In genomic region chr5:111681414-111681790, GRCh38 we compare ENCODE assay signal across 11 cellular contexts.
A peak's percentile ranks its signal among the peaks of the same experiment; 100 is the strongest.
DNase-seq lines count a peak whose midpoint lies in the region; ATAC-seq and TF ChIP-seq lines count a peak whose summit lies in the region.
"Had no signal": no experiment of that assay in that cellular context is flagged by ENCODE, and none has a peak within 500 bp of the region (broad histone marks: within the 10 kb centered on the region; RNA-seq: fewer than 3 reads in every experiment).

No MANE protein-coding gene starts in this region.

- H3K27me3 ChIP-seq in SK-N-SH (ENCODE audit: insufficient read depth) (no peaks in the 10 kb centered on the region), transverse colon (no peaks in the 10 kb centered on the region)
- H3K27me3 ChIP-seq: tibial nerve had no signal

- peaks cover 3% of the 10 kb centered on the region for H3K36me3 Mint-ChIP-seq in mesothelial cell of epicardium

- no peak for TF ChIP-seq POLR2A in transverse colon (IDR thresholded peaks at IDR 0.05)

- TF ChIP-seq EP300 in SK-N-SH (IDR thresholded peaks at IDR 0.05; ENCODE audit: borderline replicate concordance in 1 of 2, low read depth in 1 of 2, low read length in 1 of 2) (no peak), transverse colon (IDR thresholded peaks at IDR 0.05; ENCODE audit: low read depth) (no peak)

- H3K9me2 ChIP-seq in SK-N-SH = no peaks in the 10 kb centered on the region

- H4K20me1 ChIP-seq in SK-N-SH (ENCODE audit: insufficient read depth) = no peaks in the 10 kb centered on the region

- no peaks in the 10 kb centered on the region for H3K79me2 ChIP-seq in SK-N-SH (ENCODE audit: insufficient read depth)

- DNase-seq in SK-N-SH (no peak), choroid plexus epithelial cell (ENCODE audit: low read depth) (peak; percentile 33), mesothelial cell of epicardium (ENCODE audit: low spot score in 2 of 2, unreplicated experiment in 2 of 2) (peak in 1 of 2 experiments; percentile 40), transverse colon (no peak), mucosa of gallbladder (ENCODE audit: low spot score) (no peak), GOT3 (lab: John Stamatoyannopoulos, UW) (no peak)
- DNase-seq: activated CD4-positive, alpha-beta T cell treated with anti-CD3 and anti-CD28 coated beads, Interleukin-2, amount 10 ng/mL, durations not matched to agents 24 days and 14 days had no signal

- H3K9me3 ChIP-seq in SK-N-SH (no peaks in the 10 kb centered on the region), transverse colon (no peaks in the 10 kb centered on the region)
- H3K9me3 ChIP-seq: tibial nerve had no signal

- no peak for TF ChIP-seq RAD21 in SK-N-SH (IDR thresholded peaks at IDR 0.05; ENCODE audit: low read length)

- peak overlapping the region; percentile 73 for H2AFZ ChIP-seq in SK-N-SH (ENCODE audit: low read depth)

- intact Hi-C loops in transverse colon (cut with DNase I; ENCODE audit: low total_unique reads) = no loop called here

- peak overlapping the region; percentile 94 for H3K27ac Mint-ChIP-seq in mesothelial cell of epicardium
- H3K27ac Mint-ChIP-seq: activated CD4-positive, alpha-beta T cell treated with anti-CD3 and anti-CD28 coated beads, Interleukin-2, amount 10 ng/mL, durations not matched to agents 24 days and 14 days; T-helper 1 cell treated with Interleukin-12 subunit alpha and Interleukin-12 subunit beta and Interleukin-4 antibody, amounts not matched to agents 30 μg/mL and 1 μg/mL, for 36 hours had no signal

- H3K36me3 ChIP-seq in SK-N-SH (replicated peaks in 1 of 2; ENCODE audit: control insufficient read depth in 1 of 2, insufficient read depth in 2 of 2, low read length in 1 of 2) (no peaks in the 10 kb centered on the region), transverse colon (no peaks in the 10 kb centered on the region)
- H3K36me3 ChIP-seq: tibial nerve had no signal

- H3K4me3 ChIP-seq in SK-N-SH (ENCODE audit: low read depth in 2 of 2, low read length in 1 of 2) (peak overlapping the region in 1 of 2 experiments; percentile 39; a peak in 1 of 4 replicates), choroid plexus epithelial cell (ENCODE audit: low read depth, low read length) (peak overlapping the region; percentile 29), transverse colon (no peak overlapping the region)

- CTCF ChIA-PET in SK-N-SH (lab: Yijun Ruan, JAX) = interaction anchor here (1.9 kb wide), 1 partner anchor 9 kb away, joined by 5 read pairs; no protein-coding TSS in a partner anchor

- POLR2A ChIA-PET in SK-N-SH (lab: Yijun Ruan, JAX) = interaction anchor here (1.1 kb wide), 1 partner anchor 76 kb away, joined by 4 read pairs; the partner anchor contains the start of gene NREP

- peaks cover 19% of the 10 kb centered on the region for H3F3A ChIP-seq in SK-N-SH (replicated peaks; ENCODE audit: insufficient read depth)

- whole genome bisulfite sequencing in SK-N-SH (ENCODE audit: low lambda C conversion rate) = 0% methylated on average over 2 of the region's 2 CpGs
- WGBS in transverse colon (ENCODE audit: low coverage in 1 of 2), 2 donors = 34% methylated on average over 2 of the region's 2 CpGs; no CpG with 5 or more reads in 1 of the 2 donors

- in situ Hi-C loops in transverse colon (cut with MboI; ENCODE audit: low pct_ligation_motif_present in 1 of 4, low pct_unique_long_range_greater_than_20kb in 1 of 4, low sequenced_read_pairs in 3 of 4) = no loop called here

- ATAC-seq in SK-N-SH treated with all-trans-retinoic acid at 6 μM for 48 hours (no peak), GM19351 (IDR thresholded peaks at IDR 0.05; ENCODE audit: unreplicated experiment) (no peak)

- H3K4me1 Mint-ChIP-seq in mesothelial cell of epicardium = peaks cover 65% of the 10 kb centered on the region
- H3K4me1 Mint-ChIP-seq: activated CD4-positive, alpha-beta T cell treated with anti-CD3 and anti-CD28 coated beads, Interleukin-2, amount 10 ng/mL, durations not matched to agents 24 days and 14 days had no signal

- H3K27ac ChIP-seq in SK-N-SH (ENCODE audit: low read depth in 2 of 2, low read length in 1 of 2) (peak overlapping the region; percentile 96 to 97), transverse colon (peak overlapping the region; percentile 48 to 69 (median 52))

- no peak overlapping the region for H3K4me3 Mint-ChIP-seq in mesothelial cell of epicardium
- H3K4me3 Mint-ChIP-seq: activated CD4-positive, alpha-beta T cell treated with anti-CD3 and anti-CD28 coated beads, Interleukin-2, amount 10 ng/mL, durations not matched to agents 24 days and 14 days; T-helper 1 cell treated with Interleukin-12 subunit alpha and Interleukin-12 subunit beta and Interleukin-4 antibody, amounts not matched to agents 30 μg/mL and 1 μg/mL, for 36 hours had no signal

- no peaks in the 10 kb centered on the region for H3K27me3 Mint-ChIP-seq in mesothelial cell of epicardium (ENCODE audit: low read depth)

- H3K4me1 ChIP-seq in SK-N-SH (ENCODE audit: control insufficient read depth in 1 of 2, insufficient read depth in 2 of 2, low read depth in 1 of 2, low read length in 1 of 2) (peaks cover 21 to 27% of the 10 kb centered on the region in 2 experiments), transverse colon (peaks cover 3 to 16% (median 9%) of the 10 kb centered on the region in 4 donors)

- H3K9ac ChIP-seq in SK-N-SH = peak overlapping the region; percentile 47; the same call in 1 of the 2 replicates

- H3K4me2 ChIP-seq in SK-N-SH = peak overlapping the region; percentile 60

- H3K9me3 Mint-ChIP-seq in mesothelial cell of epicardium = peaks cover 5% of the 10 kb centered on the region
- H3K9me3 Mint-ChIP-seq: activated CD4-positive, alpha-beta T cell treated with anti-CD3 and anti-CD28 coated beads, Interleukin-2, amount 10 ng/mL, durations not matched to agents 24 days and 14 days; T-helper 1 cell treated with Interleukin-12 subunit alpha and Interleukin-12 subunit beta and Interleukin-4 antibody, amounts not matched to agents 30 μg/mL and 1 μg/mL, for 36 hours had no signal

- TF ChIP-seq CTCF in SK-N-SH (IDR thresholded peaks at IDR 0.05) = no peak
- no peak for TF ChIP-seq CTCF in choroid plexus epithelial cell (conservative IDR thresholded peaks at IDR 0.05; ENCODE audit: low read depth, low read length)
- TF ChIP-seq CTCF in mesothelial cell of epicardium (IDR thresholded peaks at IDR 0.05; ENCODE audit: unreplicated experiment) = no peak
- TF ChIP-seq CTCF in transverse colon (IDR thresholded peaks at IDR 0.05) = no peak

TF ChIP-seq in SK-N-SH, 30 proteins besides CTCF, POLR2A, EP300 and RAD21 (continues in another document):
- TF ChIP-seq USF1 (IDR thresholded peaks at IDR 0.05; ENCODE audit: borderline replicate concordance, low read depth) = no peak
- no peak for TF ChIP-seq TCF12 (IDR thresholded peaks at IDR 0.05)
- no peak for TF ChIP-seq RXRA (IDR thresholded peaks at IDR 0.05; ENCODE audit: borderline replicate concordance, low read depth)
- TF ChIP-seq CHD2 (IDR thresholded peaks at IDR 0.05; ENCODE audit: low read length, partially characterized antibody) = no peak
- TF ChIP-seq ELF1 (IDR thresholded peaks at IDR 0.05) = no peak
- no peak for TF ChIP-seq POLR2AphosphoS5 (IDR thresholded peaks at IDR 0.05; ENCODE audit: low read depth, low read length)
- no peak for TF ChIP-seq MEF2A (IDR thresholded peaks at IDR 0.05; ENCODE audit: borderline replicate concordance, low read depth)
- no peak for TF ChIP-seq TAF1 (IDR thresholded peaks at IDR 0.05; ENCODE audit: borderline replicate concordance, low read depth, low read length)
- no peak for TF ChIP-seq PBX3 (IDR thresholded peaks at IDR 0.05)

TF ChIP-seq in SK-N-SH treated with all-trans-retinoic acid at 6 μM for 48 hours, 23 proteins besides CTCF, POLR2A, EP300 and RAD21 (continues in another document):
- TF ChIP-seq TSHZ2 (CRISPR knock-in tag; IDR thresholded peaks at IDR 0.05) (no peak), ZNF8 (CRISPR knock-in tag; IDR thresholded peaks at IDR 0.05) (no peak), CSRNP3 (CRISPR knock-in tag; IDR thresholded peaks at IDR 0.05) (no peak), TOX (CRISPR knock-in tag; IDR thresholded peaks at IDR 0.05; ENCODE audit: borderline replicate concordance) (no peak), ARNTL (CRISPR knock-in tag; IDR thresholded peaks at IDR 0.05; ENCODE audit: borderline replicate concordance, low read depth) (no peak), CSDC2 (CRISPR knock-in tag; IDR thresholded peaks at IDR 0.05) (no peak), OSR1 (CRISPR knock-in tag; IDR thresholded peaks at IDR 0.05) (no peak), SNAI2 (CRISPR knock-in tag; IDR thresholded peaks at IDR 0.05) (no peak), ISL1 (CRISPR knock-in tag; IDR thresholded peaks at IDR 0.05) (no peak)
